ENCODE assay signal across 11 cellular contexts in the genomic region with DNA sequence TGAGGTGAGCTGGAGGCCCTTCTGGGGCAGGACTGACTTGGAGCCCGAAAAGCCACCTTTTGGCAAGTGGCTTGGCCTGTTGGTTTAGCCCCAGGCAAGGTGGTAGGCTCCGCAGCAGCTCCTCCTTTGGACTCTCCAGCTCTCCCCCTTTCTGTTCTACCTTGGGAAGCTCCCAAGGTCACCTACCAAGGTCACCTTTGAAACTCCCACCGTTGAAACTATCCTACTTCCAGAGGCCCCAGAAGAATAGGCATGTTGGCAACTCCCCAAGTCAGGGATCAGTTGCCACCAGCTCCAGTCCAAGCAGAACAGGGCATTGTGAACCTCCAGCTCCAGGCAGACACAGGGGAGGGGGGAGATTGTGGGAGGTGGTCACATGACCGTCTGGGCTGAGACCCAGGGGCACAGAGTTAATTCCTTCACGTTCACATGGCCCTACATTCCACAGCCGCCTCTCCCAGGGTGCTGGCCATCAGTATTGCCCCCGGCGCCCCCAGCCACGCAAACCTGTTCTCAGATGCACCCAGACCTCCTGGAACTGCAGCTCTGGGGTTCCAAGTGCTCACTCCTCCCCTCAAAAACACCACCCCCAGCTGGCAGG. TPM values are rescaled to one million over a fixed set of nuclear protein-coding genes. Genes with fewer than 3 reads are reported as not detected.
DNase-seq lines count a peak whose midpoint lies in the region; ATAC-seq, FAIRE-seq and TF ChIP-seq lines count a peak whose summit lies in the region.
"Had no signal": no experiment of that assay in that cellular context is flagged by ENCODE, and none has a peak within 500 bp of the region (broad histone marks: within the 10 kb centered on the region; RNA-seq: fewer than 3 reads in every experiment).

No MANE protein-coding gene starts in this region.

- no peak overlapping the region for H3K4me3 ChIP-seq in A549
- H3K4me3 ChIP-seq: GM12878 had no signal

- no peak for ATAC-seq in A549
- peak; percentile 82 for ATAC-seq in SK-N-SH treated with all-trans-retinoic acid at 6 μM for 48 hours
- ATAC-seq in Right ventricle myocardium superior (ENCODE audit: poor library complexity): peak; percentile 95
- ATAC-seq: GM12878 had no signal

- DNase-seq in A549 (ENCODE audit: low read depth in 1 of 2, low spot score in 1 of 2): no peak
- DNase-seq in Right ventricle myocardium superior: peak; percentile 80
- peak in 46 of 56 donors; percentile 10 to 81 (median 42) for DNase-seq in nucleus accumbens (lab: John Stamatoyannopoulos, UW)
- no peak for DNase-seq in stimulated activated naive CD4-positive, alpha-beta T cell treated with Interleukin-2 at 50 U/mL for 16 hours (lab: John Stamatoyannopoulos, UW)
- DNase-seq in NK-92 treated with Interleukin-12 subunit alpha and Interleukin-12 subunit beta, amount 100 ng/mL, for 24 hours (lab: John Stamatoyannopoulos, UW): no peak
- no peak for DNase-seq in immature natural killer cell
- no peak for DNase-seq in activated CD8-positive, alpha-beta memory T cell treated with anti-CD3 and anti-CD28 coated beads for 24 hours
- DNase-seq: activated CD4-positive, alpha-beta memory T cell treated with anti-CD3 and anti-CD28 coated beads for 36 hours had no signal

- peaks cover 2 to 3% (median 3%) of the 10 kb centered on the region in 3 donors for H3K27me3 Mint-ChIP-seq in immature natural killer cell (ENCODE audit: low read depth in 3 of 3)
- H3K27me3 Mint-ChIP-seq: activated CD4-positive, alpha-beta memory T cell treated with anti-CD3 and anti-CD28 coated beads for 36 hours had no signal

- H3K4me1 Mint-ChIP-seq in immature natural killer cell: no peaks in the 10 kb centered on the region

- CTCF ChIA-PET in A549 (lab: Yijun Ruan, JAX): interaction anchor here (0.8 to 28.2 kb wide), 12 partner anchors 8 to 142 kb away, joined by 3 to 481 read pairs (median 4); no protein-coding TSS in a partner anchor

- POLR2A ChIA-PET in A549 (lab: Yijun Ruan, JAX): no interaction called here

- H3K27ac Mint-ChIP-seq in immature natural killer cell: peak overlapping the region in 1 of 6 donors; percentile 64
- H3K27ac Mint-ChIP-seq: activated CD4-positive, alpha-beta memory T cell treated with anti-CD3 and anti-CD28 coated beads for 36 hours had no signal

- no peak for TF ChIP-seq POLR2A in A549 (IDR thresholded peaks at IDR 0.05; ENCODE audit: low read length)

- intact Hi-C loops in Right ventricle myocardium superior (cut with DNase I): no loop called here

- H3K27ac ChIP-seq in A549: peak overlapping the region in 1 of 2 experiments; percentile 49; a peak in 2 of 6 replicates

- H3K36me3 Mint-ChIP-seq in immature natural killer cell: no peaks in the 10 kb centered on the region
- H3K36me3 Mint-ChIP-seq: activated CD4-positive, alpha-beta memory T cell treated with anti-CD3 and anti-CD28 coated beads for 36 hours had no signal

- no peaks in the 10 kb centered on the region for H3K4me1 ChIP-seq in A549

- no peak for TF ChIP-seq RAD21 in A549 (conservative IDR thresholded peaks at IDR 0.05 in 1 of 2, IDR thresholded peaks at IDR 0.05 in 1 of 2)

- H3K9me3 Mint-ChIP-seq in immature natural killer cell: no peaks in the 10 kb centered on the region
- H3K9me3 Mint-ChIP-seq: activated CD4-positive, alpha-beta memory T cell treated with anti-CD3 and anti-CD28 coated beads for 36 hours had no signal

- no peaks in the 10 kb centered on the region for H3K9me3 ChIP-seq in A549

- TF ChIP-seq EP300 in A549 (IDR thresholded peaks at IDR 0.05): no peak

- FAIRE-seq in A549 (lab: Jason Lieb, UNC): no peak
- FAIRE-seq: bronchial epithelial cell, GM12878 had no signal

- 73% methylated on average over 9 of the region's 9 CpGs for WGBS in A549 (ENCODE audit: missing lambda C conversion rate)

- TF ChIP-seq CTCF in A549 (IDR thresholded peaks at IDR 0.05): no peak

- H3K4me3 Mint-ChIP-seq in immature natural killer cell: no peak overlapping the region
- H3K4me3 Mint-ChIP-seq: activated CD4-positive, alpha-beta memory T cell treated with anti-CD3 and anti-CD28 coated beads for 36 hours had no signal

- no peak overlapping the region for H3K4me2 ChIP-seq in A549

TF ChIP-seq in A549, 52 proteins besides CTCF, POLR2A, EP300 and RAD21:
- TF ChIP-seq, protein P1, sequence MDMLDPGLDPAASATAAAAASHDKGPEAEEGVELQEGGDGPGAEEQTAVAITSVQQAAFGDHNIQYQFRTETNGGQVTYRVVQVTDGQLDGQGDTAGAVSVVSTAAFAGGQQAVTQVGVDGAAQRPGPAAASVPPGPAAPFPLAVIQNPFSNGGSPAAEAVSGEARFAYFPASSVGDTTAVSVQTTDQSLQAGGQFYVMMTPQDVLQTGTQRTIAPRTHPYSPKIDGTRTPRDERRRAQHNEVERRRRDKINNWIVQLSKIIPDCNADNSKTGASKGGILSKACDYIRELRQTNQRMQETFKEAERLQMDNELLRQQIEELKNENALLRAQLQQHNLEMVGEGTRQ (IDR thresholded peaks at IDR 0.05): 0 out of 2 replicates have a peak, but pooled peaks have one; percentile 20
- TF ChIP-seq TFCP2L1 (CRISPR knock-in tag; IDR thresholded peaks at IDR 0.05): no peak
TF ChIP-seq in A549: peak in this region for 1.

TF ChIP-seq in SK-N-SH treated with all-trans-retinoic acid at 6 μM for 48 hours, 23 proteins besides CTCF, POLR2A, EP300 and RAD21:
- TF ChIP-seq CSDC2 (CRISPR knock-in tag; IDR thresholded peaks at IDR 0.05) (no peak), PATZ1 (CRISPR knock-in tag; IDR thresholded peaks at IDR 0.05; ENCODE audit: borderline replicate concordance) (peak; percentile 75; the same call in 1 of the 2 replicates)

RNA-seq across cellular contexts. Expression of gene IRF2BPL, which starts 14.4 kb away (rescaled TPM):
- polyA plus RNA-seq in A549 (2011; rRNA removed) (12.5 and 18.1 TPM in 2 replicates), A549 (2017; fragmentation: RNase III; extraction: RNeasy Plus Mini Kit Qiagen cat#74134 plus additional on column Dnase treatment) (20.1 to 31.0 TPM (median 28.3 TPM) in 3 replicates), immature natural killer cell (10 to 100 TPM in 1 of 3 donors, 1 to 10 TPM in 2; 3.5 to 11.1 (median 3.6) TPM)
- polyA plus RNA-seq in A549 (2012; cell fraction: cytosol; rRNA removed): 15.1 and 25.7 TPM in 2 replicates
- 25.5 and 31.5 TPM in 2 replicates for polyA plus RNA-seq in A549 (2012; cell fraction: nucleus; rRNA removed)
- 11.5 and 15.0 TPM in 2 replicates for polyA minus RNA-seq in A549 (2011; rRNA and poly(A)+ RNA removed)
- total RNA-seq in Right ventricle myocardium superior: 38.8 TPM

Comparison
In these comparisons a context has a peak if more than half of its experiments do, and no peak if none do; other contexts are left out.
1. ATAC-seq: peak in SK-N-SH treated with all-trans-retinoic acid at 6 μM for 48 hours (single experiment) and Right ventricle myocardium superior (single experiment); none in A549 (0 of 2).
2. DNase-seq: peak in Right ventricle myocardium superior (single experiment) and nucleus accumbens (46 of 56); none in A549 (0 of 2), stimulated activated naive CD4-positive, alpha-beta T cell treated with Interleukin-2 at 50 U/mL for 16 hours (single experiment), NK-92 treated with Interleukin-12 subunit alpha and Interleukin-12 subunit beta, amount 100 ng/mL, for 24 hours (single experiment), immature natural killer cell (0 of 3) and activated CD8-positive, alpha-beta memory T cell treated with anti-CD3 and anti-CD28 coated beads for 24 hours (single experiment).